ENCODE assay signal across 8 cellular contexts in the genomic region with DNA sequence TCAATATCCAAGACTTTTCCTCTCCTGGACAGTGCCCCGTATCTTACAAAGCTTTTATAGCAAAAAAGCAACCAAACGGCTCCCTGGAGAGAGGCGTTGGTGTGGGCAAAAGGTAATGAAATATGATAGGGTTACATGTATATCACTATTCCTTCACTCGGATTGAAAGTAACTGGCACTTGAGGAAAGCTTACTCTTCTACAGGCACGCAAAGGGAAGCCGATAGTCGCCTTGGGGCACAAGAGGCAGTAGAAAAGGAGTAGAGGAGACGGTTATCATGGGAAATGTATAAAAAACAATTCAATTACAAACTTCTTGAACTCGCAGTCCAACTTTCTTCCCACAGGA. TPM values are rescaled to one million over a fixed set of nuclear protein-coding genes. Genes with fewer than 3 reads are reported as not detected.
DNase-seq lines count a peak whose midpoint lies in the region; ATAC-seq, FAIRE-seq and TF ChIP-seq lines count a peak whose summit lies in the region.

No MANE protein-coding gene starts in this region.

- H3K4me1 Mint-ChIP-seq in activated CD8-positive, alpha-beta memory T cell treated with anti-CD3 and anti-CD28 coated beads, Interleukin-2, amount 10 ng/mL, durations not matched to agents 7 days and 5 days: peaks cover 54% of the 10 kb centered on the region

- H3K9me3 Mint-ChIP-seq in activated CD8-positive, alpha-beta memory T cell treated with anti-CD3 and anti-CD28 coated beads, Interleukin-2, amount 10 ng/mL, durations not matched to agents 7 days and 5 days (ENCODE audit: low read depth): no peaks in the 10 kb centered on the region
- H3K9me3 Mint-ChIP-seq in activated naive CD4-positive, alpha-beta T cell treated with anti-CD3 and anti-CD28 coated beads, Interleukin-2, amount 50 U/mL, for 72 hours: no peaks in the 10 kb centered on the region

- WGBS in thymus: 7% methylated on average over 9 of the region's 9 CpGs

- no peak for TF ChIP-seq CTCF in kidney (IDR thresholded peaks at IDR 0.05; ENCODE audit: borderline replicate concordance, extremely low read depth, insufficient read depth)

- H3K4me3 Mint-ChIP-seq in activated CD8-positive, alpha-beta memory T cell treated with anti-CD3 and anti-CD28 coated beads, Interleukin-2, amount 10 ng/mL, durations not matched to agents 7 days and 5 days: peak overlapping the region; percentile 100

- CTCF ChIA-PET in activated CD8-positive, alpha-beta memory T cell treated with anti-CD3 and anti-CD28 coated beads, Interleukin-2, amount 10 ng/mL, durations not matched to agents 7 days and 5 days (lab: Charles Lee): interaction anchor here (1.0 to 12.8 kb wide), 7 partner anchors 15 to 93 kb away, joined by 4 to 375 read pairs (median 29); partner anchors contain the start of genes HDAC3 and RELL2

- no peak for ATAC-seq in activated CD8-positive, alpha-beta memory T cell treated with anti-CD3 and anti-CD28 coated beads, Interleukin-2, amount 10 ng/mL, durations not matched to agents 7 days and 5 days
- no peak for ATAC-seq in activated naive CD4-positive, alpha-beta T cell treated with anti-CD3 and anti-CD28 coated beads, Interleukin-2, amount 50 U/mL, for 72 hours

- H3K4me3 ChIP-seq in kidney (ENCODE audit: low read length in 2 of 2): peak overlapping the region; percentile 62 to 93
- peak overlapping the region; percentile 75 for H3K4me3 ChIP-seq in thymus (ENCODE audit: low read length)

- H3K27me3 ChIP-seq in thymus (ENCODE audit: control insufficient read depth, insufficient read depth): no peaks in the 10 kb centered on the region

- H3K27ac Mint-ChIP-seq in activated CD8-positive, alpha-beta memory T cell treated with anti-CD3 and anti-CD28 coated beads, Interleukin-2, amount 10 ng/mL, durations not matched to agents 7 days and 5 days: peak overlapping the region; percentile 98
- peak overlapping the region; percentile 97 to 99 for H3K27ac Mint-ChIP-seq in activated naive CD4-positive, alpha-beta T cell treated with anti-CD3 and anti-CD28 coated beads, Interleukin-2, amount 50 U/mL, for 72 hours

- H3K27ac ChIP-seq in kidney (ENCODE audit: low read depth in 2 of 2, low read length in 2 of 2) (peak overlapping the region; percentile 90 to 94), thymus (ENCODE audit: low read depth) (peak overlapping the region; percentile 84)

- H3K9me3 ChIP-seq in kidney (ENCODE audit: control insufficient read depth in 1 of 2, low read length in 2 of 2) (no peaks in the 10 kb centered on the region), thymus (ENCODE audit: control insufficient read depth) (no peaks in the 10 kb centered on the region)

- H3K27me3 Mint-ChIP-seq in activated CD8-positive, alpha-beta memory T cell treated with anti-CD3 and anti-CD28 coated beads, Interleukin-2, amount 10 ng/mL, durations not matched to agents 7 days and 5 days: no peaks in the 10 kb centered on the region

- H3K4me1 ChIP-seq in kidney (ENCODE audit: control insufficient read depth in 1 of 2, insufficient read depth in 1 of 2, low read depth in 1 of 2, low read length in 2 of 2): peaks cover 3 to 18% of the 10 kb centered on the region in 2 donors
- H3K4me1 ChIP-seq in thymus (ENCODE audit: control insufficient read depth, insufficient read depth, low read length): peaks cover 6% of the 10 kb centered on the region

- intact Hi-C loops in kidney (cut with DNase I): no loop called here

- no peak for DNase-seq in activated CD8-positive, alpha-beta memory T cell treated with anti-CD3 and anti-CD28 coated beads, Interleukin-2, amount 10 ng/mL, durations not matched to agents 7 days and 5 days
- DNase-seq in activated CD8-positive, alpha-beta memory T cell treated with anti-CD3 and anti-CD28 coated beads for 24 hours: no peak
- DNase-seq in activated naive CD4-positive, alpha-beta T cell treated with anti-CD3 and anti-CD28 coated beads, Interleukin-2, amount 50 U/mL, for 72 hours (ENCODE audit: low spot score in 2 of 2): no peak
- DNase-seq in kidney (no peak), SHP77 (lab: John Stamatoyannopoulos, UW) (no peak)
- DNase-seq in stimulated activated CD4-positive, alpha-beta T cell treated with anti-CD3 and anti-CD28 coated beads, Interleukin-2, amount 100 ng/mL, for 24 hours: no peak
- no peak for DNase-seq in effector CD8-positive, alpha-beta T cell (lab: John Stamatoyannopoulos, UW)

- peak overlapping the region; percentile 55 to 77 for H3K9ac ChIP-seq in kidney (ENCODE audit: low read length in 2 of 2)

- no peak for FAIRE-seq in kidney (lab: Jason Lieb, UNC)

- H3K36me3 ChIP-seq in kidney (ENCODE audit: control insufficient read depth in 1 of 2, insufficient read depth in 2 of 2, low read length in 2 of 2): peaks cover 8 to 25% of the 10 kb centered on the region in 2 donors
- peaks cover 22% of the 10 kb centered on the region for H3K36me3 ChIP-seq in thymus (ENCODE audit: control insufficient read depth, insufficient read depth)

- H3K36me3 Mint-ChIP-seq in activated CD8-positive, alpha-beta memory T cell treated with anti-CD3 and anti-CD28 coated beads, Interleukin-2, amount 10 ng/mL, durations not matched to agents 7 days and 5 days: peaks cover 50% of the 10 kb centered on the region
- H3K36me3 Mint-ChIP-seq in activated naive CD4-positive, alpha-beta T cell treated with anti-CD3 and anti-CD28 coated beads, Interleukin-2, amount 50 U/mL, for 72 hours: peaks cover 22 to 41% of the 10 kb centered on the region in 2 donors

RNA-seq across cellular contexts. Expression of gene DIAPH1, which starts 1.1 kb away (rescaled TPM):
- 100 to 1,000 TPM; 284 to 295 TPM for total RNA-seq in activated CD8-positive, alpha-beta memory T cell treated with anti-CD3 and anti-CD28 coated beads, Interleukin-2, amount 10 ng/mL, durations not matched to agents 7 days and 5 days
- total RNA-seq in activated naive CD4-positive, alpha-beta T cell treated with anti-CD3 and anti-CD28 coated beads, Interleukin-2, amount 50 U/mL, for 72 hours: 100 to 1,000 TPM; 184 to 216 TPM
- total RNA-seq in kidney: 156 TPM
- 60.6 TPM for polyA plus RNA-seq in kidney (ENCODE audit: insufficient read depth, low read depth, low replicate concordance)
- polyA plus RNA-seq in thymus: 80.0 TPM

RNA-seq across cellular contexts. Expression of gene HDAC3, which starts 19.0 kb away (rescaled TPM):
- 10 to 100 TPM; 87.1 to 90.0 TPM for total RNA-seq in activated CD8-positive, alpha-beta memory T cell treated with anti-CD3 and anti-CD28 coated beads, Interleukin-2, amount 10 ng/mL, durations not matched to agents 7 days and 5 days
- total RNA-seq in activated naive CD4-positive, alpha-beta T cell treated with anti-CD3 and anti-CD28 coated beads, Interleukin-2, amount 50 U/mL, for 72 hours: 100 to 1,000 TPM in 1 of 2 donors, 10 to 100 TPM in 1; 70.7 to 110 TPM
- total RNA-seq in kidney: 44.7 TPM
- polyA plus RNA-seq in kidney (ENCODE audit: insufficient read depth, low read depth, low replicate concordance): 47.5 TPM
- 82.9 TPM for polyA plus RNA-seq in thymus

RNA-seq across cellular contexts. Expression of gene RELL2, which starts 19.1 kb away (rescaled TPM):
- total RNA-seq in activated CD8-positive, alpha-beta memory T cell treated with anti-CD3 and anti-CD28 coated beads, Interleukin-2, amount 10 ng/mL, durations not matched to agents 7 days and 5 days: 10 to 100 TPM; 28.0 to 35.8 TPM
- 10 to 100 TPM; 22.2 to 34.2 TPM for total RNA-seq in activated naive CD4-positive, alpha-beta T cell treated with anti-CD3 and anti-CD28 coated beads, Interleukin-2, amount 50 U/mL, for 72 hours
- total RNA-seq in kidney: 3.0 TPM
- polyA plus RNA-seq in kidney (ENCODE audit: insufficient read depth, low read depth, low replicate concordance) (8.2 TPM), thymus (20.8 TPM)

RNA-seq across cellular contexts. Expression of gene FCHSD1, which starts 33.6 kb away (rescaled TPM):
- total RNA-seq in activated CD8-positive, alpha-beta memory T cell treated with anti-CD3 and anti-CD28 coated beads, Interleukin-2, amount 10 ng/mL, durations not matched to agents 7 days and 5 days: 10 to 100 TPM; 46.5 to 64.1 TPM
- 10 to 100 TPM; 44.9 to 62.9 TPM for total RNA-seq in activated naive CD4-positive, alpha-beta T cell treated with anti-CD3 and anti-CD28 coated beads, Interleukin-2, amount 50 U/mL, for 72 hours
- 20.3 TPM for total RNA-seq in kidney
- polyA plus RNA-seq in kidney (ENCODE audit: insufficient read depth, low read depth, low replicate concordance) (6.4 TPM), thymus (29.8 TPM)
